In genomic region chr11:101323997-101324396, GRCh38 we compare ENCODE assay signal across 18 cellular contexts.
DNase-seq lines count a peak whose midpoint lies in the region; ATAC-seq and TF ChIP-seq lines count a peak whose summit lies in the region.
"Had no signal": no experiment of that assay in that cellular context is flagged by ENCODE, and none has a peak within 500 bp of the region (broad histone marks: within the 10 kb centered on the region; RNA-seq: fewer than 3 reads in every experiment).

No MANE protein-coding gene starts in this region.

- no peak overlapping the region for H3K4me2 ChIP-seq in HCT116 (ENCODE audit: low read length)
- H3K4me2 ChIP-seq: BLaER1 treated with 17β-estradiol and CSF1 and Interleukin-3, amounts not matched to agents 10 nM and 100 nM; KMS-11 had no signal

- no peak overlapping the region for H3K27ac ChIP-seq in C4-2B
- no peak overlapping the region for H3K27ac ChIP-seq in HCT116 (ENCODE audit: low read depth, low read length)
- H3K27ac ChIP-seq: BLaER1 treated with 17β-estradiol and CSF1 and Interleukin-3, amounts not matched to agents 10 nM and 100 nM; KMS-11; vagina had no signal

- POLR2A ChIA-PET in HCT116 (lab: Charles Lee), result no interaction called here

- no peak for TF ChIP-seq POLR2A in HCT116 (IDR thresholded peaks at IDR 0.05; ENCODE audit: borderline replicate concordance, extremely low read depth, insufficient read depth, insufficient read length)

- no peaks in the 10 kb centered on the region for H4K20me1 ChIP-seq in HCT116 (ENCODE audit: insufficient read depth)
- H4K20me1 ChIP-seq: BLaER1 treated with 17β-estradiol and CSF1 and Interleukin-3, amounts not matched to agents 10 nM and 100 nM had no signal

- H3K36me3 ChIP-seq in HCT116 (ENCODE audit: control insufficient read depth in 1 of 2, insufficient read depth in 2 of 2, low read length in 2 of 2), result no peaks in the 10 kb centered on the region
- H3K36me3 ChIP-seq: BLaER1 treated with 17β-estradiol and CSF1 and Interleukin-3, amounts not matched to agents 10 nM and 100 nM; vagina had no signal

- H3K4me1 ChIP-seq in HCT116 (ENCODE audit: control insufficient read depth in 1 of 2, insufficient read depth in 2 of 2, low read length in 2 of 2), result no peaks in the 10 kb centered on the region
- H3K4me1 ChIP-seq: BLaER1 treated with 17β-estradiol and CSF1 and Interleukin-3, amounts not matched to agents 10 nM and 100 nM; vagina had no signal

- RAD21 ChIA-PET in HCT116 (lab: Charles Lee; ENCODE audit: low non-redundant PET in 1 of 2, low total read pairs in 2 of 2, uncharacterized antibody in 2 of 2, unreplicated experiment in 2 of 2), result no interaction called here

- peak; percentile 50 for TF ChIP-seq RAD21 in HCT116 (IDR thresholded peaks at IDR 0.05; ENCODE audit: low read depth)

- H3K9me3 ChIP-seq in HCT116 (ENCODE audit: control insufficient read depth in 1 of 2, insufficient read depth in 1 of 2, low read depth in 1 of 2, low read length in 2 of 2), result no peaks in the 10 kb centered on the region
- H3K9me3 ChIP-seq: BLaER1 treated with 17β-estradiol and CSF1 and Interleukin-3, amounts not matched to agents 10 nM and 100 nM; vagina had no signal

- H3K27me3 ChIP-seq in HCT116 (ENCODE audit: insufficient read depth, low read length), result peaks cover 15% of the 10 kb centered on the region
- H3K27me3 ChIP-seq: BLaER1 treated with 17β-estradiol and CSF1 and Interleukin-3, amounts not matched to agents 10 nM and 100 nM; vagina had no signal

- intact Hi-C loops in HCT116 (cut with micrococcal nuclease) (loop anchor here (2.0 kb wide), 1 partner anchor 343 kb away; no protein-coding TSS in a partner anchor), left ventricle myocardium superior (cut with micrococcal nuclease) (loop anchor here (10.0 kb wide), 1 partner anchor 329 kb away; no protein-coding TSS in a partner anchor)

- CTCF ChIA-PET in HCT116 (lab: Charles Lee), result interaction anchor here (0.9 to 1.4 kb wide), 2 partner anchors 343 to 747 kb away, joined by 3 to 10 read pairs; no protein-coding TSS in a partner anchor

- ATAC-seq in HCT116 (peak; percentile 58; the same call in 1 of the 2 replicates), left ventricle myocardium superior (peak; percentile 31), GM18861 (IDR thresholded peaks at IDR 0.05; ENCODE audit: unreplicated experiment) (no peak)

- BruUV-seq in HCT116 (replicated peaks; lab: Mats Ljungman, UMichigan), result no TSS peak

- no peak overlapping the region for H3K4me3 ChIP-seq in HCT116 (replicated peaks in 1 of 2; ENCODE audit: low read depth in 1 of 2, low read length in 2 of 2)
- H3K4me3 ChIP-seq: BLaER1 treated with 17β-estradiol and CSF1 and Interleukin-3, amounts not matched to agents 10 nM and 100 nM; vagina had no signal

- TF ChIP-seq CTCF in C4-2B (conservative IDR thresholded peaks at IDR 0.05), result peak; percentile 45
- TF ChIP-seq CTCF in HCT116 (IDR thresholded peaks at IDR 0.05 in 2 of 3, conservative IDR thresholded peaks at IDR 0.05 in 1 of 3; ENCODE audit: borderline replicate concordance in 1 of 3, insufficient read depth in 1 of 3, low read depth in 2 of 3, low read length in 2 of 3), result peak in 2 of 3 experiments; percentile 11 to 33; a peak in 1 of 6 replicates

- DNase-seq in HCT116 (ENCODE audit: low read depth, low spot score), result no peak
- peak; percentile 6 for DNase-seq in SW480 (ENCODE audit: low spot score)
- peak; percentile 30 for DNase-seq in left ventricle myocardium superior
- no peak for DNase-seq in A172 (ENCODE audit: low spot score)
- no peak for DNase-seq in HK-2 (ENCODE audit: unreplicated experiment)
- DNase-seq in middle frontal gyrus (ENCODE audit: extremely low spot score, low spot score), result no peak
- DNase-seq: activated CD4-positive, alpha-beta T cell treated with anti-CD3 and anti-CD28 coated beads, Interleukin-2, amount 10 ng/mL, durations not matched to agents 7 days and 5 days; activated naive CD8-positive, alpha-beta T cell treated with anti-CD3 and anti-CD28 coated beads for 36 hours; activated T-cell treated with anti-CD3 and anti-CD28 coated beads, Interleukin-2, amount 50 U/mL, for 24 hours; immature natural killer cell; NCI-H2029; NCI-H69; SHP77 had no signal

- H3K9me2 ChIP-seq in HCT116 (ENCODE audit: insufficient read depth), result no peaks in the 10 kb centered on the region

- no peak overlapping the region for H2AFZ ChIP-seq in HCT116 (ENCODE audit: low read depth, low read length, poor library complexity, severe bottlenecking)

- no peak overlapping the region for H3K9ac ChIP-seq in HCT116 (ENCODE audit: low read length)
- H3K9ac ChIP-seq: BLaER1 treated with 17β-estradiol and CSF1 and Interleukin-3, amounts not matched to agents 10 nM and 100 nM; KMS-11 had no signal

- H3K79me2 ChIP-seq in HCT116 (ENCODE audit: insufficient read depth, low read length), result no peaks in the 10 kb centered on the region

TF ChIP-seq in HCT116, 20 proteins besides CTCF, POLR2A, EP300 and RAD21:
- TF ChIP-seq FOSL1 (IDR thresholded peaks at IDR 0.05; ENCODE audit: low read depth), result no peak
- TF ChIP-seq ZNF274 (IDR thresholded peaks at IDR 0.05; ENCODE audit: low read depth, low read length), result no peak
- no peak for TF ChIP-seq REST (IDR thresholded peaks at IDR 0.05; ENCODE audit: low read depth)

Comparison
In these comparisons a context has a peak if more than half of its experiments do, and no peak if none do; other contexts are left out.
1. DNase-seq: peak in SW480 (single experiment) and left ventricle myocardium superior (single experiment); none in HCT116 (single experiment), A172 (single experiment), HK-2 (single experiment) and middle frontal gyrus (single experiment).